ENCODE assay signal across 8 cellular contexts in genomic region chr19:47107201-47107952, GRCh38. TPM values are rescaled to one million over a fixed set of nuclear protein-coding genes. Genes with fewer than 3 reads are reported as not detected.
DNase-seq lines count a peak whose midpoint lies in the region; ATAC-seq and TF ChIP-seq lines count a peak whose summit lies in the region.

No MANE protein-coding gene starts in this region.

- H3K4me3 Mint-ChIP-seq in stimulated activated naive CD8-positive, alpha-beta T cell treated with anti-CD3 and anti-CD28 coated beads, Interleukin-15, Interleukin-2, amounts not matched to agents 100 ng/mL and 50 ng/mL, for 24 hours: peak overlapping the region; percentile 98

- TF ChIP-seq CTCF in omental fat pad (IDR thresholded peaks at IDR 0.05): no peak

- peaks cover 61% of the 10 kb centered on the region for H3K4me1 Mint-ChIP-seq in stimulated activated naive CD8-positive, alpha-beta T cell treated with anti-CD3 and anti-CD28 coated beads, Interleukin-15, Interleukin-2, amounts not matched to agents 100 ng/mL and 50 ng/mL, for 24 hours (ENCODE audit: low read depth)

- peaks cover 55 to 58% of the 10 kb centered on the region in 2 donors for H3K36me3 Mint-ChIP-seq in activated naive CD4-positive, alpha-beta T cell treated with anti-CD3 and anti-CD28 coated beads, Interleukin-2, amount 50 U/mL, for 72 hours
- peaks cover 71% of the 10 kb centered on the region for H3K36me3 Mint-ChIP-seq in stimulated activated naive CD8-positive, alpha-beta T cell treated with anti-CD3 and anti-CD28 coated beads, Interleukin-15, Interleukin-2, amounts not matched to agents 100 ng/mL and 50 ng/mL, for 24 hours (ENCODE audit: low read depth)

- peak overlapping the region; percentile 98 to 100 for H3K27ac Mint-ChIP-seq in activated naive CD4-positive, alpha-beta T cell treated with anti-CD3 and anti-CD28 coated beads, Interleukin-2, amount 50 U/mL, for 72 hours
- peak overlapping the region; percentile 100 for H3K27ac Mint-ChIP-seq in stimulated activated naive CD8-positive, alpha-beta T cell treated with anti-CD3 and anti-CD28 coated beads, Interleukin-15, Interleukin-2, amounts not matched to agents 100 ng/mL and 50 ng/mL, for 24 hours

- ATAC-seq in activated naive CD4-positive, alpha-beta T cell treated with anti-CD3 and anti-CD28 coated beads, Interleukin-2, amount 50 U/mL, for 72 hours: peak; percentile 44 to 64
- ATAC-seq in GM19455 (IDR thresholded peaks at IDR 0.05; ENCODE audit: unreplicated experiment) (no peak), omental fat pad (ENCODE audit: low FRiP score) (no peak), GM21528 (IDR thresholded peaks at IDR 0.05; ENCODE audit: low FRiP score, unreplicated experiment) (no peak)

- H3K27me3 Mint-ChIP-seq in stimulated activated naive CD8-positive, alpha-beta T cell treated with anti-CD3 and anti-CD28 coated beads, Interleukin-15, Interleukin-2, amounts not matched to agents 100 ng/mL and 50 ng/mL, for 24 hours: no peaks in the 10 kb centered on the region

- H3K9me3 Mint-ChIP-seq in activated naive CD4-positive, alpha-beta T cell treated with anti-CD3 and anti-CD28 coated beads, Interleukin-2, amount 50 U/mL, for 72 hours: no peaks in the 10 kb centered on the region
- no peaks in the 10 kb centered on the region for H3K9me3 Mint-ChIP-seq in stimulated activated naive CD8-positive, alpha-beta T cell treated with anti-CD3 and anti-CD28 coated beads, Interleukin-15, Interleukin-2, amounts not matched to agents 100 ng/mL and 50 ng/mL, for 24 hours

- peak; percentile 44 for DNase-seq in stimulated activated CD4-positive, alpha-beta T cell treated with anti-CD3 and anti-CD28 coated beads, Interleukin-15, amount 100 ng/mL, for 24 hours
- DNase-seq in stimulated activated CD4-positive, alpha-beta T cell treated with anti-CD3 and anti-CD28 coated beads, Interleukin-2, amount 100 ng/mL, for 48 hours: no peak
- DNase-seq in activated naive CD4-positive, alpha-beta T cell treated with anti-CD3 and anti-CD28 coated beads, Interleukin-2, amount 50 U/mL, for 72 hours (ENCODE audit: low spot score in 2 of 2): peak; percentile 52 to 66
- peak; percentile 55 for DNase-seq in iris pigment epithelial cell (ENCODE audit: low read depth)
- DNase-seq in omental fat pad (ENCODE audit: low spot score): no peak

RNA-seq across cellular contexts. Expression of gene ZC3H4, which starts 6.2 kb away (rescaled TPM):
- 100 to 1,000 TPM in 1 of 2 donors, 10 to 100 TPM in 1; 49.8 to 112 TPM for total RNA-seq in activated naive CD4-positive, alpha-beta T cell treated with anti-CD3 and anti-CD28 coated beads, Interleukin-2, amount 50 U/mL, for 72 hours
- 10 to 100 TPM; 13.1 to 20.9 (median 18.0) TPM for total RNA-seq in omental fat pad

RNA-seq across cellular contexts. Expression of gene SAE1, which starts 23.3 kb away (rescaled TPM):
- total RNA-seq in activated naive CD4-positive, alpha-beta T cell treated with anti-CD3 and anti-CD28 coated beads, Interleukin-2, amount 50 U/mL, for 72 hours: 100 to 1,000 TPM; 121 to 178 TPM
- 10 to 100 TPM; 36.5 to 50.7 (median 49.2) TPM for total RNA-seq in omental fat pad

RNA-seq across cellular contexts. Expression of gene TMEM160, which starts 59.0 kb away (rescaled TPM):
- total RNA-seq in activated naive CD4-positive, alpha-beta T cell treated with anti-CD3 and anti-CD28 coated beads, Interleukin-2, amount 50 U/mL, for 72 hours: 10 to 100 TPM; 41.4 to 51.0 TPM
- total RNA-seq in omental fat pad: 10 to 100 TPM; 17.5 to 35.0 (median 22.8) TPM

Comparison
In these comparisons a context has a peak if more than half of its experiments do, and no peak if none do; other contexts are left out.
1. DNase-seq: peak in stimulated activated CD4-positive, alpha-beta T cell treated with anti-CD3 and anti-CD28 coated beads, Interleukin-15, amount 100 ng/mL, for 24 hours (single experiment), activated naive CD4-positive, alpha-beta T cell treated with anti-CD3 and anti-CD28 coated beads, Interleukin-2, amount 50 U/mL, for 72 hours (2 of 2) and iris pigment epithelial cell (single experiment); none in stimulated activated CD4-positive, alpha-beta T cell treated with anti-CD3 and anti-CD28 coated beads, Interleukin-2, amount 100 ng/mL, for 48 hours (0 of 2) and omental fat pad (single experiment).
2. ATAC-seq: peak in activated naive CD4-positive, alpha-beta T cell treated with anti-CD3 and anti-CD28 coated beads, Interleukin-2, amount 50 U/mL, for 72 hours (2 of 2); none in GM19455 (single experiment), omental fat pad (single experiment) and GM21528 (single experiment).